Comparison of ENCODE assay signal across 8 cellular contexts in the genomic region with DNA sequence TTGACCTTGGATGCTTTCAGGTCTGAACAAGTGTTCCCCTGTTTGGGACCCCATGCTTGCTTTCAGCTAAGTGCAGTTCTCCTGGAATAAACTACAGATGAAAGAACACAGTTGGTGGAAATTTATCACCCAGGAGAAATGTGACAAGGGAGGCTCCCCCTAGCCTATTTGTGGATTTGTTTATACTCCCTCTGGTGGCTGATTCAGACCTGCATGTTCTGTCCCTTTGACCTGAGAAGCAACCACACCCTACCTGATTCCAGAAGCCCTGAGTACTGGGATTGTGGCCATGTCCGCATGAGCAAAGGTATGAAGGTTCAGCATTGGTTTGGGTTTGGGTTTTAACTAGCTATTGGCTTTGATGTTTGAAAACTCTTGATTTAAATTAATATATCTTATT.
DNase-seq lines count a peak whose midpoint lies in the region; ATAC-seq and TF ChIP-seq lines count a peak whose summit lies in the region.

No MANE protein-coding gene starts in this region.

- CTCF ChIA-PET in HEK293T (lab: Yijun Ruan, JAX) (interaction anchor here (0.6 kb wide), 1 partner anchor 971 kb away, joined by 3 read pairs; no protein-coding TSS in a partner anchor), OCI-LY7 (lab: Charles Lee; ENCODE audit: unreplicated experiment) (no interaction called here)

- peak; percentile 48 for DNase-seq in COR-L47 (lab: John Stamatoyannopoulos, UW)
- peak; percentile 52 for DNase-seq in HEK293T (ENCODE audit: extremely low spot score)
- DNase-seq in OCI-LY7 (ENCODE audit: low spot score), result peak; percentile 17
- peak; percentile 10 for DNase-seq in fibroblast of pulmonary artery (ENCODE audit: low read depth)
- DNase-seq in gastrocnemius medialis, result peak; percentile 17 to 18
- no peak for DNase-seq in stimulated activated CD4-positive, alpha-beta T cell treated with anti-CD3 and anti-CD28 coated beads, Interleukin-1b, Interleukin-23, amount 100 ng/mL, for 48 hours

- TF ChIP-seq CTCF in OCI-LY7 (conservative IDR thresholded peaks at IDR 0.05; ENCODE audit: low read length) (peak; percentile 67), fibroblast of pulmonary artery (IDR thresholded peaks at IDR 0.05; ENCODE audit: low read length, missing control alignments) (peak; percentile 31), gastrocnemius medialis (IDR thresholded peaks at IDR 0.05 in 4 of 5, conservative IDR thresholded peaks at IDR 0.05 in 1 of 5) (peak; percentile 21 to 57 (median 46))

- H3K27ac ChIP-seq in OCI-LY7 (ENCODE audit: low read depth, low read length, poor library complexity, severe bottlenecking) (no peak overlapping the region), gastrocnemius medialis (no peak overlapping the region)

- no peaks in the 10 kb centered on the region for H4K20me1 ChIP-seq in OCI-LY7 (ENCODE audit: insufficient read depth, low read length)

- H3K4me2 ChIP-seq in OCI-LY7 (ENCODE audit: low read length), result no peak overlapping the region

- POLR2A ChIA-PET in HEK293T (lab: Yijun Ruan, JAX), result no interaction called here
- POLR2A ChIA-PET in OCI-LY7 (lab: Charles Lee), result no interaction called here

- no peak overlapping the region for H3K4me3 ChIP-seq in OCI-LY7 (ENCODE audit: low read depth, low read length, poor library complexity, severe bottlenecking)
- H3K4me3 ChIP-seq in fibroblast of pulmonary artery (replicated peaks; ENCODE audit: low read depth, low read length), result no peak overlapping the region
- no peak overlapping the region for H3K4me3 ChIP-seq in gastrocnemius medialis

- H3K9me3 ChIP-seq in OCI-LY7 (ENCODE audit: low read length) (no peaks in the 10 kb centered on the region), gastrocnemius medialis (no peaks in the 10 kb centered on the region)

- no peak for TF ChIP-seq POLR2A in gastrocnemius medialis (IDR thresholded peaks at IDR 0.05)

- no peaks in the 10 kb centered on the region for H3K4me1 ChIP-seq in OCI-LY7 (ENCODE audit: insufficient read depth, low read length, poor library complexity, severe bottlenecking)
- H3K4me1 ChIP-seq in gastrocnemius medialis, result no peaks in the 10 kb centered on the region

- ATAC-seq in gastrocnemius medialis, result peak; percentile 81 to 91
- ATAC-seq in HG03039 (IDR thresholded peaks at IDR 0.05; ENCODE audit: unreplicated experiment), result no peak
- ATAC-seq in GM21723 (IDR thresholded peaks at IDR 0.05; ENCODE audit: unreplicated experiment), result no peak

- no peaks in the 10 kb centered on the region for H3K27me3 ChIP-seq in gastrocnemius medialis

- BruUV-seq in OCI-LY7 (replicated peaks; lab: Mats Ljungman, UMichigan), result no TSS peak

- no peak overlapping the region for H2AFZ ChIP-seq in OCI-LY7 (ENCODE audit: low read length)

- H3K79me2 ChIP-seq in OCI-LY7 (ENCODE audit: insufficient read depth, low read depth, low read length), result no peaks in the 10 kb centered on the region

- in situ Hi-C loops in gastrocnemius medialis (cut with MboI; ENCODE audit: low sequenced_read_pairs in 4 of 4), result loop anchor here in 2 of 4 donors (5.0 to 10.0 kb wide), 2 partner anchors 487 to 490 kb away; no protein-coding TSS in a partner anchor

- no peaks in the 10 kb centered on the region for H3K9me2 ChIP-seq in OCI-LY7 (ENCODE audit: insufficient read depth, low read length)

- intact Hi-C loops in OCI-LY7 (cut with micrococcal nuclease; ENCODE audit: unreplicated experiment), result no loop called here
- intact Hi-C loops in gastrocnemius medialis (cut with DNase I; ENCODE audit: low total_unique reads), result loop anchor here (5.0 kb wide), 3 partner anchors 80 to 490 kb away; no protein-coding TSS in a partner anchor

- H3K36me3 ChIP-seq in OCI-LY7 (ENCODE audit: insufficient read depth, low read length) (no peaks in the 10 kb centered on the region), gastrocnemius medialis (no peaks in the 10 kb centered on the region)

TF ChIP-seq in HEK293T, 16 proteins besides CTCF, POLR2A, EP300 and RAD21:
- no peak for TF ChIP-seq FOXA1 (IDR thresholded peaks at IDR 0.05)
- TF ChIP-seq LEF1 (IDR thresholded peaks at IDR 0.05; ENCODE audit: borderline replicate concordance), result no peak
- TF ChIP-seq TARDBP (IDR thresholded peaks at IDR 0.05), result no peak
- TF ChIP-seq BHLHE40 (IDR thresholded peaks at IDR 0.05; ENCODE audit: borderline replicate concordance), result no peak
- TF ChIP-seq ZNF384 (IDR thresholded peaks at IDR 0.05), result no peak
- no peak for TF ChIP-seq CTBP1 (IDR thresholded peaks at IDR 0.05; ENCODE audit: borderline replicate concordance)
- TF ChIP-seq SP1 (IDR thresholded peaks at IDR 0.05), result no peak
- TF ChIP-seq, protein P1, sequence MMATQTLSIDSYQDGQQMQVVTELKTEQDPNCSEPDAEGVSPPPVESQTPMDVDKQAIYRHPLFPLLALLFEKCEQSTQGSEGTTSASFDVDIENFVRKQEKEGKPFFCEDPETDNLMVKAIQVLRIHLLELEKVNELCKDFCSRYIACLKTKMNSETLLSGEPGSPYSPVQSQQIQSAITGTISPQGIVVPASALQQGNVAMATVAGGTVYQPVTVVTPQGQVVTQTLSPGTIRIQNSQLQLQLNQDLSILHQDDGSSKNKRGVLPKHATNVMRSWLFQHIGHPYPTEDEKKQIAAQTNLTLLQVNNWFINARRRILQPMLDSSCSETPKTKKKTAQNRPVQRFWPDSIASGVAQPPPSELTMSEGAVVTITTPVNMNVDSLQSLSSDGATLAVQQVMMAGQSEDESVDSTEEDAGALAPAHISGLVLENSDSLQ (IDR thresholded peaks at IDR 0.05), result no peak
- no peak for TF ChIP-seq HDGF (IDR thresholded peaks at IDR 0.05; ENCODE audit: borderline replicate concordance)
- no peak for TF ChIP-seq L3MBTL2 (conservative IDR thresholded peaks at IDR 0.05)
- no peak for TF ChIP-seq FOXK2 (IDR thresholded peaks at IDR 0.05)
- no peak for TF ChIP-seq SUZ12 (IDR thresholded peaks at IDR 0.05)
- no peak for TF ChIP-seq NFRKB (IDR thresholded peaks at IDR 0.05)
- no peak for TF ChIP-seq ELF4 (IDR thresholded peaks at IDR 0.05)

Comparison
In these comparisons a context has a peak if more than half of its experiments do, and no peak if none do; other contexts are left out.
1. ATAC-seq: peak in gastrocnemius medialis (2 of 2); none in HG03039 (single experiment) and GM21723 (single experiment).
2. Peak in every context shown above with its lines, with median percentiles within 50 percentile points of each other: CTCF ChIP-seq.